ENCODE assay signal across 11 cellular contexts in genomic region chr11:122486793-122487495, GRCh38.
A peak's percentile ranks its signal among the peaks of the same experiment; 100 is the strongest.
DNase-seq lines count a peak whose midpoint lies in the region; ATAC-seq and TF ChIP-seq lines count a peak whose summit lies in the region.
"Had no signal": no experiment of that assay in that cellular context is flagged by ENCODE, and none has a peak within 500 bp of the region (broad histone marks: within the 10 kb centered on the region; RNA-seq: fewer than 3 reads in every experiment).

No MANE protein-coding gene starts in this region.

- H3K27me3 ChIP-seq in cardiac muscle cell (no peaks in the 10 kb centered on the region), heart right ventricle (no peaks in the 10 kb centered on the region)
- H3K27me3 ChIP-seq in CD4-positive, alpha-beta T cell (ENCODE audit: control insufficient read depth, insufficient read depth, low read length): no peaks in the 10 kb centered on the region

- H3K27ac ChIP-seq in cardiac muscle cell (no peak overlapping the region), heart right ventricle (no peak overlapping the region), RWPE1 (no peak overlapping the region)
- H3K27ac ChIP-seq in CD4-positive, alpha-beta T cell (ENCODE audit: low read depth, low read length): no peak overlapping the region

- peaks cover 15% of the 10 kb centered on the region for H3K9me3 Mint-ChIP-seq in CD4-positive, alpha-beta T cell

- DNase-seq in cardiac muscle cell (ENCODE audit: low read depth in 1 of 2, low spot score in 1 of 2) (peak; percentile 8 to 12), heart right ventricle (no peak), OCI-M1 (lab: John Stamatoyannopoulos, UW) (peak; percentile 28), epithelial cell of esophagus (ENCODE audit: low read depth) (peak; percentile 11), retina (peak; percentile 6), mucosa of gallbladder (ENCODE audit: low spot score) (no peak), RWPE1 (ENCODE audit: low spot score) (no peak)
- no peak for DNase-seq in CD4-positive, alpha-beta T cell
- DNase-seq: amygdala, NCI-H524 treated with DMSO at 0.1 percent for 48 hours had no signal

- H3K4me3 ChIP-seq in cardiac muscle cell (no peak overlapping the region), heart right ventricle (no peak overlapping the region), epithelial cell of esophagus (ENCODE audit: low read length) (no peak overlapping the region)

- H3K36me3 ChIP-seq in cardiac muscle cell (no peaks in the 10 kb centered on the region), heart right ventricle (no peaks in the 10 kb centered on the region)

- no peak for TF ChIP-seq CTCF in cardiac muscle cell (IDR thresholded peaks at IDR 0.05; ENCODE audit: low read depth, low read length)
- no peak for TF ChIP-seq CTCF in heart right ventricle (IDR thresholded peaks at IDR 0.05)
- TF ChIP-seq CTCF in epithelial cell of esophagus (IDR thresholded peaks at IDR 0.05; ENCODE audit: insufficient read depth, low read depth, low read length, missing control alignments): no peak
- no peak for TF ChIP-seq CTCF in CD4-positive, alpha-beta T cell (IDR thresholded peaks at IDR 0.05)
- TF ChIP-seq CTCF in RWPE1 (conservative IDR thresholded peaks at IDR 0.05; ENCODE audit: low read depth): no peak

- WGBS in heart right ventricle, 2 donors: 85 to 87% methylated on average over 5 of the region's 5 CpGs

- H3K27me3 Mint-ChIP-seq in CD4-positive, alpha-beta T cell: peaks cover 12% of the 10 kb centered on the region

- no peaks in the 10 kb centered on the region for H3K9me3 ChIP-seq in cardiac muscle cell (ENCODE audit: low read depth)
- H3K9me3 ChIP-seq in heart right ventricle: peaks cover 0 to 37% (median 23%) of the 10 kb centered on the region in 11 donors
- peaks cover 12% of the 10 kb centered on the region for H3K9me3 ChIP-seq in CD4-positive, alpha-beta T cell (ENCODE audit: control insufficient read depth, low read length)

- ATAC-seq in heart right ventricle: no peak
- no peak for ATAC-seq in CD4-positive, alpha-beta T cell (ENCODE audit: poor library complexity)

- no peaks in the 10 kb centered on the region for H3K4me1 Mint-ChIP-seq in CD4-positive, alpha-beta T cell (ENCODE audit: low read depth)

- CTCF ChIA-PET in CD4-positive, alpha-beta T cell (lab: Charles Lee): no interaction called here
- CTCF ChIA-PET in RWPE1 (lab: Yijun Ruan, JAX): no interaction called here

- peaks cover 14% of the 10 kb centered on the region for H3K4me1 ChIP-seq in cardiac muscle cell (ENCODE audit: low read depth)
- H3K4me1 ChIP-seq in heart right ventricle: peaks cover 0 to 15% (median 11%) of the 10 kb centered on the region in 9 donors
- H3K4me1 ChIP-seq: Caco-2 had no signal

- no peak overlapping the region for H3K27ac Mint-ChIP-seq in CD4-positive, alpha-beta T cell

- H3K4me3 Mint-ChIP-seq in CD4-positive, alpha-beta T cell: no peak overlapping the region

- POLR2A ChIA-PET in CD4-positive, alpha-beta T cell (lab: Charles Lee): no interaction called here
- POLR2A ChIA-PET in RWPE1 (lab: Yijun Ruan, JAX; ENCODE audit: low non-redundant PET): no interaction called here

- intact Hi-C loops in heart right ventricle (cut with DNase I): no loop called here
- intact Hi-C loops in CD4-positive, alpha-beta T cell (cut with DNase I, micrococcal nuclease): no loop called here

- H3K36me3 Mint-ChIP-seq in CD4-positive, alpha-beta T cell (ENCODE audit: low read depth): no peaks in the 10 kb centered on the region

Comparison
In these comparisons a context has a peak if more than half of its experiments do, and no peak if none do; other contexts are left out.
1. DNase-seq: peak in cardiac muscle cell (2 of 2), OCI-M1 (single experiment), epithelial cell of esophagus (single experiment) and retina (single experiment); none in heart right ventricle (0 of 2), CD4-positive, alpha-beta T cell (0 of 10), mucosa of gallbladder (single experiment) and RWPE1 (single experiment).